2 cellular contexts compared by ENCODE assay signal in the genomic region with DNA sequence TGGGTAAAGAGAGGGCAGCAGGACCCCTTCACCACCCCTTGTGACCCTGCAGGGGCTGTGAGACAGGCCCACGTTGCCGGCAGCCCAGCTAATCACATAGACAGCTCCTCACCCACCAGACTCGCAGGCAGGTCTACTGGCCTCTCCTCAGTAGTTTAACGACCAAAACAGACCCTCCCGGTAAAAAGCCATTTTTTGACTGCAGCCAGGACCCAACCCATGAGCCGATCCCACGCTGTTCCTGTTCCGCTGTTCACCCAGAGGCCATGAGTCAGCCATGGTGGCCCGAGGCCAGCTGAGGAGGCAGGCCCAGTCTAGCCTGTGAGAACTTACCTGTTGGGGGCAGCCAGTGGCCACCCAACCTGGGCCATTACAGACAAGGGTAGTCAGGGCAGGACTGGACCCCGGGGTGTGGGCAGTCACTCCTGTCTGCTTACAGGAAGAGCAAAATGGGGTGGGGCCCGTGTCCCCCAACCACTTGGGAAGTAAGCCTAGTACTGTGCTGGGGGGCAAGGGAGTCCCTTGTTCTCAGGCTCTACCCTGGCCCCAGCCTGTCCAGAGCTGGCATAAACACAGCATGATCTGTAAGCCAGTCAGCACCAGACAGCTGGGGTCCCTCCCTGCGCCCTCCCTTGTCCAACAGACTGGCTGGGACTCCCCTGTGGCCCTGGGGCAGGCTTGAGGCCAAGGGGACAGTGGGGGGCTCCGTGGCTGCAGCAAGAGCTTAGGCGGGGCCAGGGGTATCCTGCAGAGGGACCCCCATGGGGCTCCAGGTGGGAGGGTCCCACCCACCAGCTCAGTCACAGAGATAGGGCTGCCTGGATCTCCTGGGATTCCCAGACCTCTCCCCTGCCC.
TF ChIP-seq lines count a peak whose summit lies in the region.

No MANE protein-coding gene starts in this region.

TF ChIP-seq in K562, 482 proteins besides CTCF, POLR2A, EP300 and RAD21 (continued from another document and continues in another):
- TF ChIP-seq, protein P1, sequence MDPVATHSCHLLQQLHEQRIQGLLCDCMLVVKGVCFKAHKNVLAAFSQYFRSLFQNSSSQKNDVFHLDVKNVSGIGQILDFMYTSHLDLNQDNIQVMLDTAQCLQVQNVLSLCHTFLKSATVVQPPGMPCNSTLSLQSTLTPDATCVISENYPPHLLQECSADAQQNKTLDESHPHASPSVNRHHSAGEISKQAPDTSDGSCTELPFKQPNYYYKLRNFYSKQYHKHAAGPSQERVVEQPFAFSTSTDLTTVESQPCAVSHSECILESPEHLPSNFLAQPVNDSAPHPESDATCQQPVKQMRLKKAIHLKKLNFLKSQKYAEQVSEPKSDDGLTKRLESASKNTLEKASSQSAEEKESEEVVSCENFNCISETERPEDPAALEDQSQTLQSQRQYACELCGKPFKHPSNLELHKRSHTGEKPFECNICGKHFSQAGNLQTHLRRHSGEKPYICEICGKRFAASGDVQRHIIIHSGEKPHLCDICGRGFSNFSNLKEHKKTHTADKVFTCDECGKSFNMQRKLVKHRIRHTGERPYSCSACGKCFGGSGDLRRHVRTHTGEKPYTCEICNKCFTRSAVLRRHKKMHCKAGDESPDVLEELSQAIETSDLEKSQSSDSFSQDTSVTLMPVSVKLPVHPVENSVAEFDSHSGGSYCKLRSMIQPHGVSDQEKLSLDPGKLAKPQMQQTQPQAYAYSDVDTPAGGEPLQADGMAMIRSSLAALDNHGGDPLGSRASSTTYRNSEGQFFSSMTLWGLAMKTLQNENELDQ (CRISPR knock-in tag; IDR thresholded peaks at IDR 0.05; ENCODE audit: borderline replicate concordance) = no peak
- no peak for TF ChIP-seq GABPB2 (CRISPR knock-in tag; conservative IDR thresholded peaks at IDR 0.05)
- no peak for TF ChIP-seq FOXO4 (CRISPR knock-in tag; IDR thresholded peaks at IDR 0.05)
- TF ChIP-seq, protein P2, sequence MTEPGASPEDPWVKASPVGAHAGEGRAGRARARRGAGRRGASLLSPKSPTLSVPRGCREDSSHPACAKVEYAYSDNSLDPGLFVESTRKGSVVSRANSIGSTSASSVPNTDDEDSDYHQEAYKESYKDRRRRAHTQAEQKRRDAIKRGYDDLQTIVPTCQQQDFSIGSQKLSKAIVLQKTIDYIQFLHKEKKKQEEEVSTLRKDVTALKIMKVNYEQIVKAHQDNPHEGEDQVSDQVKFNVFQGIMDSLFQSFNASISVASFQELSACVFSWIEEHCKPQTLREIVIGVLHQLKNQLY (CRISPR knock-in tag; conservative IDR thresholded peaks at IDR 0.05) = no peak
- TF ChIP-seq, protein P3, sequence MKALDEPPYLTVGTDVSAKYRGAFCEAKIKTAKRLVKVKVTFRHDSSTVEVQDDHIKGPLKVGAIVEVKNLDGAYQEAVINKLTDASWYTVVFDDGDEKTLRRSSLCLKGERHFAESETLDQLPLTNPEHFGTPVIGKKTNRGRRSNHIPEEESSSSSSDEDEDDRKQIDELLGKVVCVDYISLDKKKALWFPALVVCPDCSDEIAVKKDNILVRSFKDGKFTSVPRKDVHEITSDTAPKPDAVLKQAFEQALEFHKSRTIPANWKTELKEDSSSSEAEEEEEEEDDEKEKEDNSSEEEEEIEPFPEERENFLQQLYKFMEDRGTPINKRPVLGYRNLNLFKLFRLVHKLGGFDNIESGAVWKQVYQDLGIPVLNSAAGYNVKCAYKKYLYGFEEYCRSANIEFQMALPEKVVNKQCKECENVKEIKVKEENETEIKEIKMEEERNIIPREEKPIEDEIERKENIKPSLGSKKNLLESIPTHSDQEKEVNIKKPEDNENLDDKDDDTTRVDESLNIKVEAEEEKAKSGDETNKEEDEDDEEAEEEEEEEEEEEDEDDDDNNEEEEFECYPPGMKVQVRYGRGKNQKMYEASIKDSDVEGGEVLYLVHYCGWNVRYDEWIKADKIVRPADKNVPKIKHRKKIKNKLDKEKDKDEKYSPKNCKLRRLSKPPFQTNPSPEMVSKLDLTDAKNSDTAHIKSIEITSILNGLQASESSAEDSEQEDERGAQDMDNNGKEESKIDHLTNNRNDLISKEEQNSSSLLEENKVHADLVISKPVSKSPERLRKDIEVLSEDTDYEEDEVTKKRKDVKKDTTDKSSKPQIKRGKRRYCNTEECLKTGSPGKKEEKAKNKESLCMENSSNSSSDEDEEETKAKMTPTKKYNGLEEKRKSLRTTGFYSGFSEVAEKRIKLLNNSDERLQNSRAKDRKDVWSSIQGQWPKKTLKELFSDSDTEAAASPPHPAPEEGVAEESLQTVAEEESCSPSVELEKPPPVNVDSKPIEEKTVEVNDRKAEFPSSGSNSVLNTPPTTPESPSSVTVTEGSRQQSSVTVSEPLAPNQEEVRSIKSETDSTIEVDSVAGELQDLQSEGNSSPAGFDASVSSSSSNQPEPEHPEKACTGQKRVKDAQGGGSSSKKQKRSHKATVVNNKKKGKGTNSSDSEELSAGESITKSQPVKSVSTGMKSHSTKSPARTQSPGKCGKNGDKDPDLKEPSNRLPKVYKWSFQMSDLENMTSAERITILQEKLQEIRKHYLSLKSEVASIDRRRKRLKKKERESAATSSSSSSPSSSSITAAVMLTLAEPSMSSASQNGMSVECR (CRISPR knock-in tag; IDR thresholded peaks at IDR 0.05) = no peak
- TF ChIP-seq, protein P4, sequence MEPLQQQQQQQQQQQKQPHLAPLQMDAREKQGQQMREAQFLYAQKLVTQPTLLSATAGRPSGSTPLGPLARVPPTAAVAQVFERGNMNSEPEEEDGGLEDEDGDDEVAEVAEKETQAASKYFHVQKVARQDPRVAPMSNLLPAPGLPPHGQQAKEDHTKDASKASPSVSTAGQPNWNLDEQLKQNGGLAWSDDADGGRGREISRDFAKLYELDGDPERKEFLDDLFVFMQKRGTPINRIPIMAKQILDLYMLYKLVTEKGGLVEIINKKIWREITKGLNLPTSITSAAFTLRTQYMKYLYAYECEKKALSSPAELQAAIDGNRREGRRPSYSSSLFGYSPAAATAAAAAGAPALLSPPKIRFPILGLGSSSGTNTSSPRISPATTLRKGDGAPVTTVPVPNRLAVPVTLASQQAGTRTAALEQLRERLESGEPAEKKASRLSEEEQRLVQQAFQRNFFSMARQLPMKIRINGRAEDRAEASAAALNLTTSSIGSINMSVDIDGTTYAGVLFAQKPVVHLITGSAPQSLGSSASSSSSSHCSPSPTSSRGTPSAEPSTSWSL (CRISPR knock-in tag; IDR thresholded peaks at IDR 0.05; ENCODE audit: borderline replicate concordance) = no peak
- no peak for TF ChIP-seq KAT2B (IDR thresholded peaks at IDR 0.05; ENCODE audit: low read depth, low read length)
- no peak for TF ChIP-seq PPARD (CRISPR knock-in tag; IDR thresholded peaks at IDR 0.05)

TF ChIP-seq in HepG2, 621 proteins besides CTCF, POLR2A, EP300 and RAD21 (continued from another document):
- TF ChIP-seq, protein P5, sequence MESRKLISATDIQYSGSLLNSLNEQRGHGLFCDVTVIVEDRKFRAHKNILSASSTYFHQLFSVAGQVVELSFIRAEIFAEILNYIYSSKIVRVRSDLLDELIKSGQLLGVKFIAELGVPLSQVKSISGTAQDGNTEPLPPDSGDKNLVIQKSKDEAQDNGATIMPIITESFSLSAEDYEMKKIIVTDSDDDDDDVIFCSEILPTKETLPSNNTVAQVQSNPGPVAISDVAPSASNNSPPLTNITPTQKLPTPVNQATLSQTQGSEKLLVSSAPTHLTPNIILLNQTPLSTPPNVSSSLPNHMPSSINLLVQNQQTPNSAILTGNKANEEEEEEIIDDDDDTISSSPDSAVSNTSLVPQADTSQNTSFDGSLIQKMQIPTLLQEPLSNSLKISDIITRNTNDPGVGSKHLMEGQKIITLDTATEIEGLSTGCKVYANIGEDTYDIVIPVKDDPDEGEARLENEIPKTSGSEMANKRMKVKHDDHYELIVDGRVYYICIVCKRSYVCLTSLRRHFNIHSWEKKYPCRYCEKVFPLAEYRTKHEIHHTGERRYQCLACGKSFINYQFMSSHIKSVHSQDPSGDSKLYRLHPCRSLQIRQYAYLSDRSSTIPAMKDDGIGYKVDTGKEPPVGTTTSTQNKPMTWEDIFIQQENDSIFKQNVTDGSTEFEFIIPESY (CRISPR knock-in tag; IDR thresholded peaks at IDR 0.05) = no peak
- TF ChIP-seq ZNF343 (CRISPR knock-in tag; IDR thresholded peaks at IDR 0.05) (no peak), ZNF317 (CRISPR knock-in tag; IDR thresholded peaks at IDR 0.05) (no peak), ZBTB46 (CRISPR knock-in tag; IDR thresholded peaks at IDR 0.05; ENCODE audit: borderline replicate concordance) (no peak), NFRKB (IDR thresholded peaks at IDR 0.05) (no peak)
